1 cellular context compared by ENCODE assay signal in the genomic region with DNA sequence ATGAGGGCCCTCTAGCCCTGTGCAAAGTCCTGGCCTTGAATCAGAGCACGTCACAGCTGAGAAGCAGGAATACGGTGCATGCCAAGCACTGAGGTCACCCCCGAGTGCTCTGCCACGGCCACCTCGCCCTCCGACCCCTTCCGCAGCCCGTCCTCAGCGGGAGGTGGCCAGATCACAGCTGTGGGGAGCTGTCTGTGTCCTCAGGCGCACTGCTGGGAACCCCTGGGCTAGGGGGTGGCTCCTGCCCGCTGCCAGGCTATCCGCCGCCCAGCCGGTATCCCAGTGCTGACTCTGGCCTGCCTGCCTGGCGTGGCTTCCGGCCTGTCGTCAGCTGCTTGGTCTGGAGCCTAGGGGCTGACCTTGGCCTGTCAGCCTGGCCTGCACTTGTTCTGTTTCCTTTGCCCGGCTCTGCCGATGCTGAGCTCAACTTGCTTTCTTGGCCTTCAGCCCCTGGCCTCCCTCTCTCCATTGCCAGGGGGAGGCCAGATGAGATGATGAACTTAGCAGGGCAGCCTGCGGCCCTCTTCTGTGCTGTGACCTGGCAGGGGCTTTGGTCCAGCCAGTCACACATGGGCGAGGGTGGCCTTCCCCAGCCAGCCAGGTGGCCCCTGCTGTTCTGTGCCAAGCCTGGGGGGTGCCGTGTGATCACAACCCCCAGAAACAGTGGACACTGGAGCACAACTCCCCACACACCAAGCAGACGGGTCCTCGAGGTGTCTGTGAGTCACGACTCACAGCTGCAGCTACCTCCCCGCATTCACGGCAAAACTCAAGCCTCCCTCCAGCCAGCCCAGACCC.
TF ChIP-seq lines count a peak whose summit lies in the region.

No MANE protein-coding gene starts in this region.

TF ChIP-seq in SK-N-SH treated with all-trans-retinoic acid at 6 μM for 48 hours, 23 proteins besides CTCF, POLR2A, EP300 and RAD21 (continued from another document):
- TF ChIP-seq, protein P1, sequence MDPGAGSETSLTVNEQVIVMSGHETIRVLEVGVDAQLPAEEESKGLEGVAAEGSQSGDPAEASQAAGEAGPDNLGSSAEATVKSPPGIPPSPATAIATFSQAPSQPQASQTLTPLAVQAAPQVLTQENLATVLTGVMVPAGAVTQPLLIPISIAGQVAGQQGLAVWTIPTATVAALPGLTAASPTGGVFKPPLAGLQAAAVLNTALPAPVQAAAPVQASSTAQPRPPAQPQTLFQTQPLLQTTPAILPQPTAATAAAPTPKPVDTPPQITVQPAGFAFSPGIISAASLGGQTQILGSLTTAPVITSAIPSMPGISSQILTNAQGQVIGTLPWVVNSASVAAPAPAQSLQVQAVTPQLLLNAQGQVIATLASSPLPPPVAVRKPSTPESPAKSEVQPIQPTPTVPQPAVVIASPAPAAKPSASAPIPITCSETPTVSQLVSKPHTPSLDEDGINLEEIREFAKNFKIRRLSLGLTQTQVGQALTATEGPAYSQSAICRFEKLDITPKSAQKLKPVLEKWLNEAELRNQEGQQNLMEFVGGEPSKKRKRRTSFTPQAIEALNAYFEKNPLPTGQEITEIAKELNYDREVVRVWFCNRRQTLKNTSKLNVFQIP (CRISPR knock-in tag; IDR thresholded peaks at IDR 0.05; ENCODE audit: borderline replicate concordance, low read depth), result no peak
- no peak for TF ChIP-seq ZNF70 (CRISPR knock-in tag; IDR thresholded peaks at IDR 0.05)
- TF ChIP-seq, protein P2, sequence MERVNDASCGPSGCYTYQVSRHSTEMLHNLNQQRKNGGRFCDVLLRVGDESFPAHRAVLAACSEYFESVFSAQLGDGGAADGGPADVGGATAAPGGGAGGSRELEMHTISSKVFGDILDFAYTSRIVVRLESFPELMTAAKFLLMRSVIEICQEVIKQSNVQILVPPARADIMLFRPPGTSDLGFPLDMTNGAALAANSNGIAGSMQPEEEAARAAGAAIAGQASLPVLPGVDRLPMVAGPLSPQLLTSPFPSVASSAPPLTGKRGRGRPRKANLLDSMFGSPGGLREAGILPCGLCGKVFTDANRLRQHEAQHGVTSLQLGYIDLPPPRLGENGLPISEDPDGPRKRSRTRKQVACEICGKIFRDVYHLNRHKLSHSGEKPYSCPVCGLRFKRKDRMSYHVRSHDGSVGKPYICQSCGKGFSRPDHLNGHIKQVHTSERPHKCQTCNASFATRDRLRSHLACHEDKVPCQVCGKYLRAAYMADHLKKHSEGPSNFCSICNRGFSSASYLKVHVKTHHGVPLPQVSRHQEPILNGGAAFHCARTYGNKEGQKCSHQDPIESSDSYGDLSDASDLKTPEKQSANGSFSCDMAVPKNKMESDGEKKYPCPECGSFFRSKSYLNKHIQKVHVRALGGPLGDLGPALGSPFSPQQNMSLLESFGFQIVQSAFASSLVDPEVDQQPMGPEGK (CRISPR knock-in tag; IDR thresholded peaks at IDR 0.05; ENCODE audit: borderline replicate concordance), result no peak
- TF ChIP-seq TCF4 (CRISPR knock-in tag; IDR thresholded peaks at IDR 0.05; ENCODE audit: borderline replicate concordance), result no peak
- TF ChIP-seq, protein P3, sequence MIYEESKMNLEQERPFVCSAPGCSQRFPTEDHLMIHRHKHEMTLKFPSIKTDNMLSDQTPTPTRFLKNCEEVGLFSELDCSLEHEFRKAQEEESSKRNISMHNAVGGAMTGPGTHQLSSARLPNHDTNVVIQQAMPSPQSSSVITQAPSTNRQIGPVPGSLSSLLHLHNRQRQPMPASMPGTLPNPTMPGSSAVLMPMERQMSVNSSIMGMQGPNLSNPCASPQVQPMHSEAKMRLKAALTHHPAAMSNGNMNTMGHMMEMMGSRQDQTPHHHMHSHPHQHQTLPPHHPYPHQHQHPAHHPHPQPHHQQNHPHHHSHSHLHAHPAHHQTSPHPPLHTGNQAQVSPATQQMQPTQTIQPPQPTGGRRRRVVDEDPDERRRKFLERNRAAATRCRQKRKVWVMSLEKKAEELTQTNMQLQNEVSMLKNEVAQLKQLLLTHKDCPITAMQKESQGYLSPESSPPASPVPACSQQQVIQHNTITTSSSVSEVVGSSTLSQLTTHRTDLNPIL (CRISPR knock-in tag; IDR thresholded peaks at IDR 0.05; ENCODE audit: low read depth), result no peak
- TF ChIP-seq ISL1 (CRISPR knock-in tag; IDR thresholded peaks at IDR 0.05), result no peak
- no peak for TF ChIP-seq ZNF565 (CRISPR knock-in tag; conservative IDR thresholded peaks at IDR 0.05; ENCODE audit: low read depth)
- TF ChIP-seq, protein P4, sequence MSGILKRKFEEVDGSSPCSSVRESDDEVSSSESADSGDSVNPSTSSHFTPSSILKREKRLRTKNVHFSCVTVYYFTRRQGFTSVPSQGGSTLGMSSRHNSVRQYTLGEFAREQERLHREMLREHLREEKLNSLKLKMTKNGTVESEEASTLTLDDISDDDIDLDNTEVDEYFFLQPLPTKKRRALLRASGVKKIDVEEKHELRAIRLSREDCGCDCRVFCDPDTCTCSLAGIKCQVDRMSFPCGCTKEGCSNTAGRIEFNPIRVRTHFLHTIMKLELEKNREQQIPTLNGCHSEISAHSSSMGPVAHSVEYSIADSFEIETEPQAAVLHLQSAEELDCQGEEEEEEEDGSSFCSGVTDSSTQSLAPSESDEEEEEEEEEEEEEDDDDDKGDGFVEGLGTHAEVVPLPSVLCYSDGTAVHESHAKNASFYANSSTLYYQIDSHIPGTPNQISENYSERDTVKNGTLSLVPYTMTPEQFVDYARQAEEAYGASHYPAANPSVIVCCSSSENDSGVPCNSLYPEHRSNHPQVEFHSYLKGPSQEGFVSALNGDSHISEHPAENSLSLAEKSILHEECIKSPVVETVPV (CRISPR knock-in tag; IDR thresholded peaks at IDR 0.05), result no peak
